In the genomic region with DNA sequence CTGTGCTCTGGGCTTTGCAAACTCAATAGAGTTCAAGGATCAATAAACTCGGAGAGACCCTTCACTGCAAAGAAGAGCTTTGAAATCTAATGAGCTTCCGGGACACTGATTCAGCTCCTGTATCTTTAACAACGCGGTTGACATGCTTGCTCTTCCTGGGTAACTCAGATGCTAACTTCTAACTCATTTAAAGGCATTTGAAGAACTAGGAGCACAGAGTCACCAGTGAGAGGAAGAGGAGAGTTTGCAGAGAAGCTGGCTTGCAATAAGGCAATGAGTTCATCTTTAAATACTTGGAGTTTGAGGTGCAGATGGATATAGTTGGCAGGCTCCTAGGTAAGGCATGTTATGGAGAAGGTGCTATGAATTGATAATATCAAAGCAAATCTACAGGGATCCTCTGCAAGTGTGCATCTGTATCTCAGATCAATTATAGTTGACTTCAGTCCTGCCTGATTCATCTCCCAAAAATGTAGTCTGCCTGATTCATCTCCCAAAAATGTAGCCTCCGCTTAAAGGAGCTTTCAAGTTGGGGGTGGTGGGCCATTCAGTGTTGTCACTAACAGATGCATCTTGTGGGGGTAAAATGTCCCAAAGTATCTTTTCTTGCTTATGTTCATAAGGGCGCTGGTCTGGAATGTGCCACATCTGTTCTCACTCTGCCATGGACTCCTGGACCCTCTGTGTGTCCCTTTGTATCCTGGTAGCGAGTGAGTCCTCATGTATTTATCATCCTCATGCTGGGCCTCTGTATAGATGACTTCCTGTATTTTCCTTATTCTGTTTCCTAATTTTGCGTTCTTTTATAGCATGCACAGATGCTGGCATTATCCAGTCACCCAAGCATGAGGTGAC, we compare ENCODE assay signal across 10 cellular contexts.
A peak's percentile ranks its signal among the peaks of the same experiment; 100 is the strongest.
DNase-seq lines count a peak whose midpoint lies in the region; ATAC-seq and TF ChIP-seq lines count a peak whose summit lies in the region.
"Had no signal": no experiment of that assay in that cellular context is flagged by ENCODE, and none has a peak within 500 bp of the region (broad histone marks: within the 10 kb centered on the region; RNA-seq: fewer than 3 reads in every experiment).

No MANE protein-coding gene starts in this region.

- peaks cover 73% of the 10 kb centered on the region for H3K4me1 ChIP-seq in MM.1S (ENCODE audit: low read length)
- H3K4me1 ChIP-seq in osteoblast (ENCODE audit: insufficient read depth, low read length) = peaks cover 42% of the 10 kb centered on the region

- peak overlapping the region; percentile 54 for H3K4me2 ChIP-seq in MM.1S (ENCODE audit: low read depth, low read length)
- peak overlapping the region; percentile 58 for H3K4me2 ChIP-seq in osteoblast (ENCODE audit: insufficient read depth, low read length)

- H3K27me3 Mint-ChIP-seq in central memory CD8-positive, alpha-beta T cell = peaks cover 10% of the 10 kb centered on the region
- peaks cover 2 to 5% (median 5%) of the 10 kb centered on the region in 3 donors for H3K27me3 Mint-ChIP-seq in immature natural killer cell (ENCODE audit: low read depth in 3 of 3)

- no peaks in the 10 kb centered on the region for H3K27me3 ChIP-seq in MM.1S (replicated peaks; ENCODE audit: insufficient read depth, low read length)
- no peaks in the 10 kb centered on the region for H3K27me3 ChIP-seq in osteoblast (ENCODE audit: insufficient read depth, low read length)

- peak; percentile 14 for ATAC-seq in central memory CD8-positive, alpha-beta T cell (replicated peaks; ENCODE audit: extremely low read depth, poor library complexity, severe bottlenecking)
- ATAC-seq in HG03460 (IDR thresholded peaks at IDR 0.05; ENCODE audit: unreplicated experiment) = no peak

- H4K20me1 ChIP-seq in MM.1S (ENCODE audit: insufficient read depth, low read length) = no peaks in the 10 kb centered on the region
- no peaks in the 10 kb centered on the region for H4K20me1 ChIP-seq in osteoblast (ENCODE audit: insufficient read depth, low read length)

- peak; percentile 93 for DNase-seq in EL
- peak; percentile 36 for DNase-seq in MM.1S
- no peak for DNase-seq in central memory CD8-positive, alpha-beta T cell (ENCODE audit: low spot score in 2 of 2)
- DNase-seq in osteoblast (ENCODE audit: insufficient read length, low spot score, missing footprints) = peak; percentile 79
- no peak for DNase-seq in T-helper 1 cell
- no peak for DNase-seq in stimulated activated CD8-positive, alpha-beta memory T cell treated with anti-CD3 and anti-CD28 coated beads, Interleukin-4, amount 100 ng/mL, for 48 hours
- no peak for DNase-seq in immature natural killer cell
- DNase-seq: H7, NCI-H446 had no signal

- H3K36me3 ChIP-seq in MM.1S (replicated peaks; ENCODE audit: insufficient read depth, low read length) (no peaks in the 10 kb centered on the region), osteoblast (ENCODE audit: insufficient read depth, low read length) (no peaks in the 10 kb centered on the region)

- peaks cover 2% of the 10 kb centered on the region for H3K36me3 Mint-ChIP-seq in central memory CD8-positive, alpha-beta T cell (ENCODE audit: insufficient read depth)
- no peaks in the 10 kb centered on the region for H3K36me3 Mint-ChIP-seq in immature natural killer cell

- H3K9me3 Mint-ChIP-seq in central memory CD8-positive, alpha-beta T cell = no peaks in the 10 kb centered on the region
- H3K9me3 Mint-ChIP-seq in immature natural killer cell = no peaks in the 10 kb centered on the region

- no peaks in the 10 kb centered on the region for H3K9me2 ChIP-seq in MM.1S (replicated peaks; ENCODE audit: insufficient read depth, low read length)

- H3K27ac Mint-ChIP-seq in central memory CD8-positive, alpha-beta T cell (ENCODE audit: low read depth) = no peak overlapping the region
- no peak overlapping the region for H3K27ac Mint-ChIP-seq in immature natural killer cell

- H3K79me2 ChIP-seq in MM.1S (ENCODE audit: low read length) (no peaks in the 10 kb centered on the region), osteoblast (ENCODE audit: insufficient read depth, low read length) (no peaks in the 10 kb centered on the region)

- H3K4me3 ChIP-seq in MM.1S (ENCODE audit: low read length) = no peak overlapping the region
- no peak overlapping the region for H3K4me3 ChIP-seq in osteoblast (ENCODE audit: insufficient read depth, low read length)

- TF ChIP-seq CTCF in MM.1S (IDR thresholded peaks at IDR 0.05; ENCODE audit: low read length) (no peak), osteoblast (IDR thresholded peaks at IDR 0.05; ENCODE audit: extremely low read depth, low read depth, low read length) (no peak)

- H3K4me1 Mint-ChIP-seq in central memory CD8-positive, alpha-beta T cell = peaks cover 14% of the 10 kb centered on the region
- peaks cover 10 to 13% of the 10 kb centered on the region in 2 donors for H3K4me1 Mint-ChIP-seq in immature natural killer cell

- H3K9ac ChIP-seq in MM.1S (ENCODE audit: low read length) = peak overlapping the region; percentile 9; the same call in 1 of the 2 replicates

- peaks cover 42% of the 10 kb centered on the region for H3F3A ChIP-seq in MM.1S (ENCODE audit: insufficient read depth, low read length)

- H3K27ac ChIP-seq in MM.1S (ENCODE audit: low read length) = peak overlapping the region; percentile 66
- H3K27ac ChIP-seq in osteoblast (ENCODE audit: low read depth, low read length) = peak overlapping the region; percentile 3

- H3K4me3 Mint-ChIP-seq in central memory CD8-positive, alpha-beta T cell = no peak overlapping the region
- no peak overlapping the region for H3K4me3 Mint-ChIP-seq in immature natural killer cell

- H2AFZ ChIP-seq in MM.1S (ENCODE audit: low read length) = peak overlapping the region; percentile 12
- H2AFZ ChIP-seq in osteoblast (ENCODE audit: low read length) = peak overlapping the region; percentile 27

- H3K9me3 ChIP-seq in MM.1S (replicated peaks; ENCODE audit: insufficient read depth, low read length) (no peaks in the 10 kb centered on the region), osteoblast (ENCODE audit: low read depth, low read length) (peaks cover 4% of the 10 kb centered on the region)

Comparison
In these comparisons a context has a peak if more than half of its experiments do, and no peak if none do; other contexts are left out.
1. DNase-seq: peak in EL (single experiment), MM.1S (single experiment) and osteoblast (single experiment); none in central memory CD8-positive, alpha-beta T cell (0 of 2), T-helper 1 cell (0 of 5), stimulated activated CD8-positive, alpha-beta memory T cell treated with anti-CD3 and anti-CD28 coated beads, Interleukin-4, amount 100 ng/mL, for 48 hours (single experiment) and immature natural killer cell (0 of 3).